2 cellular contexts compared by ENCODE assay signal in the genomic region with DNA sequence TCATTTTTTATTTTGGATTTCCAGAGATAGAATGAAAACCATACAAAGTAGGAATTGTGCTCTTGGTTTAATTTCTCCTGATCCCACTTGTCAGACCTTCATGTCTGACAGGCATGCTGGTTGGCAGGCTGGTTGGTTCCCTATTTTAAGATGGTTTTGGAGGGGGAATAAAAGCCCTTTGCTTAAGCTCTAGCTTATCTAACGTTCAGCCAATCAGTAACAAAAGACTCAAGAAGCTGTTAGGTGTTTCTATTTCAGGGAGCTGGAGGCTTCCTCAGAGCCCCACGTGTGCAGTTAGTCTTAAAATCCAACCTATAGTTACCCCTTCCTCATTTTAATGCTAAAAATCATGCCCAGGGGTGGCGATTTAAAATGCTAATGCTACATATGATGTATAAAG.
TF ChIP-seq lines count a peak whose summit lies in the region.

No MANE protein-coding gene starts in this region.

TF ChIP-seq in IMR-90, 13 proteins besides CTCF, POLR2A, EP300 and RAD21:
- TF ChIP-seq RFX5 (IDR thresholded peaks at IDR 0.05; ENCODE audit: low read depth, low read length) (no peak), SMC3 (IDR thresholded peaks at IDR 0.05; ENCODE audit: low read depth, low read length) (no peak), MAZ (IDR thresholded peaks at IDR 0.05; ENCODE audit: borderline replicate concordance, low read depth, low read length) (no peak), NFE2L2 (IDR thresholded peaks at IDR 0.05; ENCODE audit: low read depth, low read length) (no peak), CEBPB (IDR thresholded peaks at IDR 0.05; ENCODE audit: low read depth, low read length) (no peak), MXI1 (IDR thresholded peaks at IDR 0.05; ENCODE audit: borderline replicate concordance, low read depth, low read length) (no peak), MAFK (IDR thresholded peaks at IDR 0.05; ENCODE audit: low read depth, low read length) (no peak), RCOR1 (IDR thresholded peaks at IDR 0.05; ENCODE audit: insufficient replicate concordance, low read length) (no peak), CHD1 (IDR thresholded peaks at IDR 0.05; ENCODE audit: low read depth, low read length) (no peak)
- TF ChIP-seq, protein P1, sequence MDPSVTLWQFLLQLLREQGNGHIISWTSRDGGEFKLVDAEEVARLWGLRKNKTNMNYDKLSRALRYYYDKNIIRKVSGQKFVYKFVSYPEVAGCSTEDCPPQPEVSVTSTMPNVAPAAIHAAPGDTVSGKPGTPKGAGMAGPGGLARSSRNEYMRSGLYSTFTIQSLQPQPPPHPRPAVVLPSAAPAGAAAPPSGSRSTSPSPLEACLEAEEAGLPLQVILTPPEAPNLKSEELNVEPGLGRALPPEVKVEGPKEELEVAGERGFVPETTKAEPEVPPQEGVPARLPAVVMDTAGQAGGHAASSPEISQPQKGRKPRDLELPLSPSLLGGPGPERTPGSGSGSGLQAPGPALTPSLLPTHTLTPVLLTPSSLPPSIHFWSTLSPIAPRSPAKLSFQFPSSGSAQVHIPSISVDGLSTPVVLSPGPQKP (IDR thresholded peaks at IDR 0.05; ENCODE audit: borderline replicate concordance, low read depth, low read length), result no peak
- TF ChIP-seq, protein P2, sequence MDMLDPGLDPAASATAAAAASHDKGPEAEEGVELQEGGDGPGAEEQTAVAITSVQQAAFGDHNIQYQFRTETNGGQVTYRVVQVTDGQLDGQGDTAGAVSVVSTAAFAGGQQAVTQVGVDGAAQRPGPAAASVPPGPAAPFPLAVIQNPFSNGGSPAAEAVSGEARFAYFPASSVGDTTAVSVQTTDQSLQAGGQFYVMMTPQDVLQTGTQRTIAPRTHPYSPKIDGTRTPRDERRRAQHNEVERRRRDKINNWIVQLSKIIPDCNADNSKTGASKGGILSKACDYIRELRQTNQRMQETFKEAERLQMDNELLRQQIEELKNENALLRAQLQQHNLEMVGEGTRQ (IDR thresholded peaks at IDR 0.05; ENCODE audit: low read depth, low read length), result no peak

TF ChIP-seq in K562, 482 proteins besides CTCF, POLR2A, EP300 and RAD21:
- 0 out of 2 replicates have a peak, but pooled peaks have one; percentile 17 for TF ChIP-seq ELF2 (CRISPR knock-in tag; IDR thresholded peaks at IDR 0.05)
- TF ChIP-seq RNF2 (IDR thresholded peaks at IDR 0.05), result no peak
- TF ChIP-seq SAP30 (IDR thresholded peaks at IDR 0.05; ENCODE audit: borderline replicate concordance, insufficient read depth, low read depth, low read length, poor library complexity, severe bottlenecking), result no peak
